ENCODE assay signal across 16 cellular contexts in genomic region chr10:24926549-24926948, GRCh38.
"Had no signal": no experiment of that assay in that cellular context is flagged by ENCODE, and none has a peak within 500 bp of the region (broad histone marks: within the 10 kb centered on the region; RNA-seq: fewer than 3 reads in every experiment).

No MANE protein-coding gene starts in this region.

- FAIRE-seq: endometrium had no signal

- H3K4me1 ChIP-seq: psoas muscle had no signal

- ATAC-seq: esophagus mucosa; gastrocnemius medialis; left lung; mucosa of descending colon; naive thymus-derived CD8-positive, alpha-beta T cell had no signal

- H3K27ac ChIP-seq: gastrocnemius medialis, left lung, neutrophil, psoas muscle had no signal

- H3K27me3 ChIP-seq: gastrocnemius medialis, left lung, neutrophil had no signal

- H3K9me3 ChIP-seq: gastrocnemius medialis, left lung, mucosa of descending colon, neutrophil had no signal

- DNase-seq: cortex of kidney; effector memory CD4-positive, alpha-beta T cell; gastrocnemius medialis; islet precursor cell; left lung; mucosa of descending colon; naive thymus-derived CD8-positive, alpha-beta T cell; retina; stimulated activated CD4-positive, alpha-beta T cell treated with anti-CD3 and anti-CD28 coated beads, Interleukin-2, amount 100 ng/mL, for 48 hours; stimulated activated naive CD4-positive, alpha-beta T cell treated with Interleukin-2 at 50 U/mL for 16 hours; trophoblast cell had no signal

- H3K36me3 ChIP-seq: gastrocnemius medialis, left lung, neutrophil had no signal

- H3K4me2 ChIP-seq: smooth muscle cell had no signal

- H3K4me3 ChIP-seq: gastrocnemius medialis, left lung, mucosa of descending colon, psoas muscle, smooth muscle cell had no signal
